7 cellular contexts compared by ENCODE assay signal in the genomic region with DNA sequence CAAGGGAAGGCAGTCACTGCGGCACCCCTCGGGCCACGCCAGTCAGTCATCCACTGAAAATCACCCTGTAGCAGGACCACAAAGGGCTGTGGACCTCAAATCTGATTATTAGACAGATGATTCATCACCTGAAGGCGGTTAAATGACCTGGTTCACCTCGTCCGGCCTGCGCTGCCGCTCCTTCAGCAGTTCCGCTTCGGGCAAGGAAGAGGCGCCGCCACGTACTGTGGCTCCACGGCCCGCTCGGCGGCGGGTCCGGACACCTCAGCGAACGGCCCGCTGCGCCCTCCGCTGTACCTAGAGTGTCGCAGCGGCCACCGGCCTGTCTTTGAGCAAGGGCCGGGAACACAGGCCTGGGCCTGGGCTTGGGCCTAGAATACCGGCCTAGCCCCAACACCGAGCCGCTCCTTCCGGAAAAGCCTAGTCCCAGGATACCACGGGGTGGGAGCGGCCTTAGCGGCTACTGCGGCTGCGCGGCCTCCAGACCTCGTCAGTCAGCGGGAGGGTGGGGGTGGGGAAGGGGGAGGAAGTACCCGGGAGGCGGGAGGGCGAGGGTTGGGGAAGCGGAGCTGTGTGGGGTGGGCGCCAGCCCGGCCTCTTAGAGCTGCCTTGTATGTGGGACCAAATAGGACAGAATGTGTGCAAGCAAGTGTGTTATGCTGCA. TPM values are rescaled to one million over a fixed set of nuclear protein-coding genes. Genes with fewer than 3 reads are reported as not detected.
DNase-seq lines count a peak whose midpoint lies in the region; ATAC-seq, FAIRE-seq and TF ChIP-seq lines count a peak whose summit lies in the region.

A gene with protein sequence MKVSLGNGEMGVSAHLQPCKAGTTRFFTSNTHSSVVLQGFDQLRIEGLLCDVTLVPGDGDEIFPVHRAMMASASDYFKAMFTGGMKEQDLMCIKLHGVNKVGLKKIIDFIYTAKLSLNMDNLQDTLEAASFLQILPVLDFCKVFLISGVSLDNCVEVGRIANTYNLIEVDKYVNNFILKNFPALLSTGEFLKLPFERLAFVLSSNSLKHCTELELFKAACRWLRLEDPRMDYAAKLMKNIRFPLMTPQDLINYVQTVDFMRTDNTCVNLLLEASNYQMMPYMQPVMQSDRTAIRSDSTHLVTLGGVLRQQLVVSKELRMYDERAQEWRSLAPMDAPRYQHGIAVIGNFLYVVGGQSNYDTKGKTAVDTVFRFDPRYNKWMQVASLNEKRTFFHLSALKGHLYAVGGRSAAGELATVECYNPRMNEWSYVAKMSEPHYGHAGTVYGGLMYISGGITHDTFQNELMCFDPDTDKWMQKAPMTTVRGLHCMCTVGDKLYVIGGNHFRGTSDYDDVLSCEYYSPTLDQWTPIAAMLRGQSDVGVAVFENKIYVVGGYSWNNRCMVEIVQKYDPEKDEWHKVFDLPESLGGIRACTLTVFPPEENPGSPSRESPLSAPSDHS (minus strand): TSS at position 436 of the 664 bp plus-strand sequence. CDS start 545 bp downstream, outside the sequence.

- no peaks in the 10 kb centered on the region for H3K9me3 ChIP-seq in breast epithelium
- no peaks in the 10 kb centered on the region for H3K9me3 ChIP-seq in small intestine (ENCODE audit: control insufficient read depth, low read depth)

- H3K4me1 ChIP-seq in breast epithelium = peaks cover 3 to 19% of the 10 kb centered on the region in 2 donors
- peaks cover 6 to 12% of the 10 kb centered on the region in 2 donors for H3K4me1 ChIP-seq in small intestine (ENCODE audit: control insufficient read depth in 2 of 2, insufficient read depth in 1 of 2, low read depth in 1 of 2, low read length in 1 of 2)

- FAIRE-seq in GM18507 (lab: Jason Lieb, UNC) = peak; percentile 97
- FAIRE-seq in small intestine (lab: Jason Lieb, UNC) = no peak

- intact Hi-C loops in breast epithelium (cut with DNase I; ENCODE audit: low total_unique reads) = no loop called here

- H3K27me3 ChIP-seq in breast epithelium (no peaks in the 10 kb centered on the region), small intestine (ENCODE audit: control insufficient read depth in 2 of 2, insufficient read depth in 2 of 2, low read length in 2 of 2) (peaks cover 0 to 3% of the 10 kb centered on the region in 2 donors)

- ATAC-seq in HG02943 (IDR thresholded peaks at IDR 0.05; ENCODE audit: low read depth, unreplicated experiment) = peak; percentile 86

- H3K27ac ChIP-seq in VCaP (peak within 1 kb of the TSS; percentile 43), breast epithelium (peak within 1 kb of the TSS; percentile 98 to 99), small intestine (ENCODE audit: low read depth in 1 of 2, low read length in 1 of 2) (peak within 1 kb of the TSS; percentile 95 to 99)

- H3K36me3 ChIP-seq in breast epithelium = no peaks in the 10 kb centered on the region
- no peaks in the 10 kb centered on the region for H3K36me3 ChIP-seq in small intestine (ENCODE audit: control insufficient read depth in 2 of 2, insufficient read depth in 2 of 2, low read length in 2 of 2)

- DNase-seq in GM18507 (ENCODE audit: extremely low spot score, insufficient read length, low read depth) = peak; percentile 85
- DNase-seq in NCI-H2029 (lab: John Stamatoyannopoulos, UW) = peak; percentile 93
- peak; percentile 82 to 89 for DNase-seq in breast epithelium (ENCODE audit: low spot score in 2 of 2)
- peak; percentile 95 for DNase-seq in iPS-NIHi11 (ENCODE audit: low spot score)
- DNase-seq in small intestine = peak; percentile 94

- 0% methylated on average over 46 of the region's 46 CpGs for WGBS in small intestine, 3 donors

- H3K4me3 ChIP-seq in breast epithelium (peak within 1 kb of the TSS; percentile 83 to 96 (median 90)), small intestine (ENCODE audit: low read depth in 1 of 2, low read length in 2 of 2) (peak within 1 kb of the TSS; percentile 72 to 84)

- no peak for TF ChIP-seq CTCF in VCaP (conservative IDR thresholded peaks at IDR 0.05)
- TF ChIP-seq CTCF in breast epithelium (IDR thresholded peaks at IDR 0.05) = no peak

- peak; percentile 52 for TF ChIP-seq POLR2A in breast epithelium (IDR thresholded peaks at IDR 0.05)

RNA-seq across cellular contexts. Expression of the gene that starts here (rescaled TPM):
- 10 to 100 TPM; 18.4 to 34.7 (median 25.9) TPM for total RNA-seq in breast epithelium
- 1 to 10 TPM; 4.6 to 9.4 (median 5.6) TPM for polyA plus RNA-seq in small intestine

Comparison
In these comparisons a context has a peak if more than half of its experiments do, and no peak if none do; other contexts are left out.
1. Peak in every context shown above with its lines: DNase-seq, ATAC-seq, H3K4me3 ChIP-seq and H3K27ac ChIP-seq.
2. H3K27ac ChIP-seq: peak in every context shown above with its lines; median percentile 98 in breast epithelium; 97 in small intestine; 43 in VCaP.